In genomic region chr5:89282832-89283510, GRCh38 we compare ENCODE assay signal across 14 cellular contexts.
DNase-seq lines count a peak whose midpoint lies in the region; ATAC-seq, FAIRE-seq and TF ChIP-seq lines count a peak whose summit lies in the region.
"Had no signal": no experiment of that assay in that cellular context is flagged by ENCODE, and none has a peak within 500 bp of the region (broad histone marks: within the 10 kb centered on the region; RNA-seq: fewer than 3 reads in every experiment).

No MANE protein-coding gene starts in this region.

- H3K27me3 Mint-ChIP-seq in astrocyte (ENCODE audit: low read depth, unreplicated experiment): no peaks in the 10 kb centered on the region
- H3K27me3 Mint-ChIP-seq in activated CD4-positive, alpha-beta T cell treated with anti-CD3 and anti-CD28 coated beads, Interleukin-2, amount 10 ng/mL, durations not matched to agents 24 days and 14 days: no peaks in the 10 kb centered on the region
- H3K27me3 Mint-ChIP-seq: activated CD4-positive, alpha-beta memory T cell treated with anti-CD3 and anti-CD28 coated beads for 36 hours; activated naive CD8-positive, alpha-beta T cell treated with anti-CD3 and anti-CD28 coated beads, Interleukin-2, amount 10 ng/mL, durations not matched to agents 7 days and 5 days had no signal

- intact Hi-C loops in mucosa of descending colon (cut with DNase I, micrococcal nuclease): no loop called here
- intact Hi-C loops in esophagus squamous epithelium (cut with DNase I): no loop called here
- intact Hi-C loops in kidney (cut with DNase I): no loop called here
- intact Hi-C loops in activated CD4-positive, alpha-beta T cell treated with anti-CD3 and anti-CD28 coated beads, Interleukin-2, amount 10 ng/mL, durations not matched to agents 24 days and 14 days (cut with micrococcal nuclease): no loop called here

- no peaks in the 10 kb centered on the region for H3K36me3 ChIP-seq in astrocyte (ENCODE audit: insufficient read depth, low read length)
- no peaks in the 10 kb centered on the region for H3K36me3 ChIP-seq in mucosa of descending colon (ENCODE audit: low read depth)
- no peaks in the 10 kb centered on the region for H3K36me3 ChIP-seq in esophagus squamous epithelium
- H3K36me3 ChIP-seq in kidney (ENCODE audit: control insufficient read depth in 1 of 2, insufficient read depth in 2 of 2, low read length in 2 of 2): no peaks in the 10 kb centered on the region

- no peak for TF ChIP-seq POLR2A in esophagus squamous epithelium (IDR thresholded peaks at IDR 0.05)

- H3K79me2 ChIP-seq in astrocyte (ENCODE audit: insufficient read depth, low read length): no peaks in the 10 kb centered on the region

- 71 to 80% methylated on average over 3 of the region's 3 CpGs for WGBS in esophagus squamous epithelium, 2 donors

- H3K4me3 ChIP-seq in astrocyte (ENCODE audit: insufficient read depth, low read depth, low read length) (no peak overlapping the region), mucosa of descending colon (no peak overlapping the region), esophagus squamous epithelium (no peak overlapping the region), kidney (ENCODE audit: low read length in 2 of 2) (no peak overlapping the region)
- H3K4me3 ChIP-seq: skin epidermis had no signal

- no peak overlapping the region for H3K4me3 Mint-ChIP-seq in astrocyte (ENCODE audit: unreplicated experiment)
- no peak overlapping the region for H3K4me3 Mint-ChIP-seq in activated CD4-positive, alpha-beta T cell treated with anti-CD3 and anti-CD28 coated beads, Interleukin-2, amount 10 ng/mL, durations not matched to agents 24 days and 14 days
- H3K4me3 Mint-ChIP-seq: activated CD4-positive, alpha-beta memory T cell treated with anti-CD3 and anti-CD28 coated beads for 36 hours; activated naive CD8-positive, alpha-beta T cell treated with anti-CD3 and anti-CD28 coated beads, Interleukin-2, amount 10 ng/mL, durations not matched to agents 7 days and 5 days had no signal

- peak overlapping the region; percentile 19 for H3K4me2 ChIP-seq in astrocyte (ENCODE audit: low read length)

- H3K4me1 Mint-ChIP-seq in astrocyte (ENCODE audit: low read depth, unreplicated experiment): peaks cover 36% of the 10 kb centered on the region
- no peaks in the 10 kb centered on the region for H3K4me1 Mint-ChIP-seq in activated CD4-positive, alpha-beta T cell treated with anti-CD3 and anti-CD28 coated beads, Interleukin-2, amount 10 ng/mL, durations not matched to agents 24 days and 14 days
- H3K4me1 Mint-ChIP-seq: activated naive CD8-positive, alpha-beta T cell treated with anti-CD3 and anti-CD28 coated beads, Interleukin-2, amount 10 ng/mL, durations not matched to agents 7 days and 5 days had no signal

- ATAC-seq in HG02981 (IDR thresholded peaks at IDR 0.05; ENCODE audit: unreplicated experiment) (peak; percentile 46), mucosa of descending colon (peak; percentile 48)

- H3K36me3 Mint-ChIP-seq in astrocyte (ENCODE audit: low read depth, unreplicated experiment): no peaks in the 10 kb centered on the region
- no peaks in the 10 kb centered on the region for H3K36me3 Mint-ChIP-seq in activated CD4-positive, alpha-beta T cell treated with anti-CD3 and anti-CD28 coated beads, Interleukin-2, amount 10 ng/mL, durations not matched to agents 24 days and 14 days (ENCODE audit: low read depth)
- H3K36me3 Mint-ChIP-seq: activated CD4-positive, alpha-beta memory T cell treated with anti-CD3 and anti-CD28 coated beads for 36 hours; activated naive CD8-positive, alpha-beta T cell treated with anti-CD3 and anti-CD28 coated beads, Interleukin-2, amount 10 ng/mL, durations not matched to agents 7 days and 5 days had no signal

- DNase-seq in GM03348 (ENCODE audit: low spot score) (peak; percentile 14), astrocyte (ENCODE audit: low read depth) (peak; percentile 92), mucosa of descending colon (no peak), esophagus squamous epithelium (lab: John Stamatoyannopoulos, UW) (no peak), kidney (no peak), G401 (ENCODE audit: low spot score) (no peak)
- no peak for DNase-seq in activated CD4-positive, alpha-beta T cell treated with anti-CD3 and anti-CD28 coated beads, Interleukin-2, amount 10 ng/mL, durations not matched to agents 24 days and 14 days
- DNase-seq: activated CD4-positive, alpha-beta memory T cell treated with anti-CD3 and anti-CD28 coated beads for 36 hours; activated naive CD8-positive, alpha-beta T cell treated with anti-CD3 and anti-CD28 coated beads, Interleukin-2, amount 10 ng/mL, durations not matched to agents 7 days and 5 days; DMS 273 treated with DMSO at 0.1 percent for 48 hours; KG1; NCI-H446 treated with DMSO at 0.1 percent for 48 hours had no signal

- no peaks in the 10 kb centered on the region for H3K27me3 ChIP-seq in astrocyte (ENCODE audit: insufficient read depth, low read length)
- no peaks in the 10 kb centered on the region for H3K27me3 ChIP-seq in esophagus squamous epithelium

- in situ Hi-C loops in G401 (cut with HindIII; ENCODE audit: low sequenced_read_pairs): no loop called here

- H3K9me3 Mint-ChIP-seq in astrocyte (ENCODE audit: unreplicated experiment): no peaks in the 10 kb centered on the region
- peaks cover 4% of the 10 kb centered on the region for H3K9me3 Mint-ChIP-seq in activated CD4-positive, alpha-beta T cell treated with anti-CD3 and anti-CD28 coated beads, Interleukin-2, amount 10 ng/mL, durations not matched to agents 24 days and 14 days
- H3K9me3 Mint-ChIP-seq: activated CD4-positive, alpha-beta memory T cell treated with anti-CD3 and anti-CD28 coated beads for 36 hours; activated naive CD8-positive, alpha-beta T cell treated with anti-CD3 and anti-CD28 coated beads, Interleukin-2, amount 10 ng/mL, durations not matched to agents 7 days and 5 days had no signal

- peaks cover 18% of the 10 kb centered on the region for H3K4me1 ChIP-seq in astrocyte (ENCODE audit: insufficient read depth, low read length)
- no peaks in the 10 kb centered on the region for H3K4me1 ChIP-seq in mucosa of descending colon (ENCODE audit: low read depth)
- H3K4me1 ChIP-seq in esophagus squamous epithelium: no peaks in the 10 kb centered on the region
- H3K4me1 ChIP-seq in kidney (ENCODE audit: control insufficient read depth in 1 of 2, insufficient read depth in 1 of 2, low read depth in 1 of 2, low read length in 2 of 2): no peaks in the 10 kb centered on the region

- TF ChIP-seq CTCF in astrocyte (IDR thresholded peaks at IDR 0.05; ENCODE audit: insufficient read depth, low read depth, low read length) (no peak), mucosa of descending colon (IDR thresholded peaks at IDR 0.05) (no peak), esophagus squamous epithelium (IDR thresholded peaks at IDR 0.05) (no peak), kidney (IDR thresholded peaks at IDR 0.05; ENCODE audit: borderline replicate concordance, extremely low read depth, insufficient read depth) (no peak)

- H4K20me1 ChIP-seq in astrocyte (ENCODE audit: insufficient read depth, low read length): no peaks in the 10 kb centered on the region

- H3K9me3 ChIP-seq in astrocyte (ENCODE audit: insufficient read depth, low read depth, low read length): no peaks in the 10 kb centered on the region
- H3K9me3 ChIP-seq in mucosa of descending colon: no peaks in the 10 kb centered on the region
- H3K9me3 ChIP-seq in esophagus squamous epithelium: no peaks in the 10 kb centered on the region
- H3K9me3 ChIP-seq in kidney (ENCODE audit: control insufficient read depth in 1 of 2, low read length in 2 of 2): no peaks in the 10 kb centered on the region

- H3K27ac ChIP-seq in astrocyte (ENCODE audit: low read depth, low read length) (peak overlapping the region; percentile 70), esophagus squamous epithelium (no peak overlapping the region), kidney (ENCODE audit: low read depth in 2 of 2, low read length in 2 of 2) (no peak overlapping the region)
- H3K27ac ChIP-seq: skin epidermis had no signal

- peak overlapping the region; percentile 28 for H3K27ac Mint-ChIP-seq in astrocyte (ENCODE audit: unreplicated experiment)
- H3K27ac Mint-ChIP-seq in activated CD4-positive, alpha-beta T cell treated with anti-CD3 and anti-CD28 coated beads, Interleukin-2, amount 10 ng/mL, durations not matched to agents 24 days and 14 days: no peak overlapping the region
- H3K27ac Mint-ChIP-seq: activated CD4-positive, alpha-beta memory T cell treated with anti-CD3 and anti-CD28 coated beads for 36 hours; activated naive CD8-positive, alpha-beta T cell treated with anti-CD3 and anti-CD28 coated beads, Interleukin-2, amount 10 ng/mL, durations not matched to agents 7 days and 5 days had no signal

- no peak overlapping the region for H2AFZ ChIP-seq in astrocyte (ENCODE audit: low read depth, low read length)

- H3K9ac ChIP-seq in astrocyte (ENCODE audit: low read length): no peak overlapping the region
- H3K9ac ChIP-seq in kidney (ENCODE audit: low read length in 2 of 2): no peak overlapping the region

- FAIRE-seq in astrocyte (lab: Jason Lieb, UNC) (peak; percentile 94), kidney (lab: Jason Lieb, UNC) (no peak)

Comparison
In these comparisons a context has a peak if more than half of its experiments do, and no peak if none do; other contexts are left out.
1. DNase-seq: peak in GM03348 (single experiment) and astrocyte (single experiment); none in mucosa of descending colon (0 of 3), esophagus squamous epithelium (single experiment), kidney (single experiment), activated CD4-positive, alpha-beta T cell treated with anti-CD3 and anti-CD28 coated beads, Interleukin-2, amount 10 ng/mL, durations not matched to agents 24 days and 14 days (single experiment) and G401 (single experiment).